In the genomic region with DNA sequence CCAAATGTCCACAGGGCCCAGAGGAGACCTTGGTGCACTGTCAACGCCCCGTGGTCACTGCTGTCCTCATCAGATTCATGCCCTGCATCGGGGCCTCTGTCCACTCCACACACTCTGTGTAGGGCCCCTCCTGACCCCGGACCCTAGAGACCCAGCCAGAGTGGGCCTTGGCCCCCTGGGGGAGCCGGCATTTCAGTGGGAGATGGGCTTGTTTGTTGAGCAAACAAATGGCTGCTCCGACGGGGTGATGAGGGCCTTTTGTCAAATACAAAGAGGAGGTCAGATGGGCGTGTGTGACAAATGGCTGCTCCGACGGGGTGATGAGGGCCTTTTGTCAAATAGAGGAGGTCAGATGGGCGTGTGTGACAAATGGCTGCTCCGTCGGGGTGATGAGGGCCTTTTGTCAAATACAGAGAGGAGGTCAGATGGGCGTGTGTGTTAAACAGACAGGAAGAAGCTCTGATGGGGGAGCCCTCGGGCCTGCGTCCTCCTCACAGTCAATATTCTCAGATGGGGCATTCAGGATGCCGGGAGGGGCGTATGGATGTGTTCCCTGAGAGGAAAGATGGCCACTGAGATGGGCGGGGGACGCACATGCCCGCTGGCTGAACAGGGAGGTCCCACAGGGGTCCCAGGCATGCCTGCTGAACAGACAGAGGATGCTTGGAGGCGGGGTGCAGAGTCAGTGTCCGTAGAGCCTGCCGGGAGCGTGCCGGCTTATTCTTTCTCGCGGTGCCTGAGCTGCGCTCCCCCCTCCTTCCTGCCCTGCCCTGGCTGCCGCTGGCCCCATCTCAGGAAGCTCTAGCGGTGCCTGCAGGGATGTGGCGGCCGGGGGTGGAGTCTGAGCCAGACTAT, we compare ENCODE assay signal across 12 cellular contexts. TPM values are rescaled to one million over a fixed set of nuclear protein-coding genes. Genes with fewer than 3 reads are reported as not detected.
DNase-seq lines count a peak whose midpoint lies in the region; FAIRE-seq and TF ChIP-seq lines count a peak whose summit lies in the region.
"Had no signal": no experiment of that assay in that cellular context is flagged by ENCODE, and none has a peak within 500 bp of the region (broad histone marks: within the 10 kb centered on the region; RNA-seq: fewer than 3 reads in every experiment).

No MANE protein-coding gene starts in this region.

- peak overlapping the region; percentile 39; the same call in 1 of the 2 replicates for H3K27ac ChIP-seq in HUES6 (ENCODE audit: low read depth, low read length)
- H3K27ac ChIP-seq in coronary artery = peak overlapping the region; percentile 20 to 74
- peak overlapping the region in 6 of 8 donors; percentile 13 to 78 (median 70) for H3K27ac ChIP-seq in spleen
- no peak overlapping the region for H3K27ac ChIP-seq in colonic mucosa

- H3K9ac ChIP-seq in HUES6 (ENCODE audit: low read length) (peak overlapping the region; percentile 51), colonic mucosa (ENCODE audit: low read depth in 2 of 2, low read length in 2 of 2) (no peak overlapping the region)

- intact Hi-C loops in spleen (cut with DNase I; ENCODE audit: low total_unique reads) (no loop called here), colonic mucosa (cut with DNase I) (no loop called here)

- H3K4me3 ChIP-seq in HUES6 (ENCODE audit: low read depth, low read length) = peak overlapping the region; percentile 44
- peak overlapping the region; percentile 13 for H3K4me3 ChIP-seq in coronary artery
- peak overlapping the region in 1 of 8 donors; percentile 4 for H3K4me3 ChIP-seq in spleen
- H3K4me3 ChIP-seq in colonic mucosa = no peak overlapping the region

- no peak for DNase-seq in coronary artery (ENCODE audit: low spot score)
- DNase-seq in inferior parietal cortex (ENCODE audit: extremely low spot score) = peak; percentile 38
- peak; percentile 85 for DNase-seq in spleen
- DNase-seq in stimulated activated CD4-positive, alpha-beta T cell treated with anti-CD3 and anti-CD28 coated beads, Interleukin-12 subunit alpha, Interleukin-12 subunit beta, amount 100 ng/mL, for 4 hours = no peak
- DNase-seq in colonic mucosa = no peak
- DNase-seq in urothelium cell line (ENCODE audit: low spot score) = no peak
- no peak for DNase-seq in ureter (ENCODE audit: low spot score)
- DNase-seq: activated B cell treated with CpG ODN at 0.5 μM for 24 hours, NCI-H226 had no signal

- no peak for FAIRE-seq in urothelium cell line (lab: Jason Lieb, UNC)

- WGBS in spleen, 5 donors = 30 to 60% (median 38%) methylated on average over 21 to 33 of the region's 33 CpGs

- H3K36me3 ChIP-seq in HUES6 (ENCODE audit: control insufficient read depth, insufficient read depth, low read length) = no peaks in the 10 kb centered on the region
- H3K36me3 ChIP-seq in spleen = peaks cover 0 to 86% (median 6%) of the 10 kb centered on the region in 6 donors
- H3K36me3 ChIP-seq in colonic mucosa = no peaks in the 10 kb centered on the region

- peaks cover 18% of the 10 kb centered on the region for H3K4me1 ChIP-seq in HUES6 (ENCODE audit: control insufficient read depth, insufficient read depth, low read length)
- H3K4me1 ChIP-seq in spleen = peaks cover 10 to 64% (median 38%) of the 10 kb centered on the region in 6 donors
- H3K4me1 ChIP-seq in colonic mucosa = no peaks in the 10 kb centered on the region

- H3K9me3 ChIP-seq in HUES6 (ENCODE audit: control insufficient read depth, insufficient read depth, low read depth, low read length) (no peaks in the 10 kb centered on the region), spleen (no peaks in the 10 kb centered on the region), colonic mucosa (no peaks in the 10 kb centered on the region)

- TF ChIP-seq CTCF in coronary artery (IDR thresholded peaks at IDR 0.05) (no peak), spleen (IDR thresholded peaks at IDR 0.05 in 8 of 11, conservative IDR thresholded peaks at IDR 0.05 in 3 of 11) (peak in 1 of 11 experiments; percentile 19), colonic mucosa (IDR thresholded peaks at IDR 0.05) (no peak)

- H3K27me3 ChIP-seq in HUES6 (ENCODE audit: control insufficient read depth, insufficient read depth, low read length) (no peaks in the 10 kb centered on the region; the same call in 1 of the 2 replicates), spleen (replicated peaks in 1 of 7) (no peaks in the 10 kb centered on the region), colonic mucosa (no peaks in the 10 kb centered on the region)

- TF ChIP-seq POLR2A in spleen (IDR thresholded peaks at IDR 0.05) = no peak

RNA-seq across cellular contexts. Expression of a gene that starts 36.3 kb away (rescaled TPM):
- total RNA-seq in spleen (1 to 10 TPM in 4 of 7 donors, not detected in 3; 1.2 to 3.0 (median 2.0) TPM), colonic mucosa (10 to 100 TPM; 16.1 to 59.0 TPM), ureter (not detected)
- 1 to 10 TPM in 1 of 3 donors, under 1 TPM in 2; 0.63 to 1.7 (median 0.80) TPM for polyA plus RNA-seq in spleen
- total RNA-seq: activated B cell treated with CpG ODN at 0.5 μM for 24 hours, Daoy had no signal

RNA-seq across cellular contexts. Expression of a gene that starts 39.2 kb away (rescaled TPM):
- total RNA-seq in spleen (not detected), colonic mucosa (1 to 10 TPM; 4.3 to 6.2 TPM), ureter (not detected)
- polyA plus RNA-seq in spleen = not detected
- total RNA-seq: activated B cell treated with CpG ODN at 0.5 μM for 24 hours, Daoy had no signal
- polyA plus RNA-seq: adipose tissue had no signal

RNA-seq across cellular contexts. Expression of a gene that starts 56.4 kb away (rescaled TPM):
- total RNA-seq in spleen (10 to 100 TPM in 4 of 7 donors, 1 to 10 TPM in 3; 6.9 to 13.7 (median 11.2) TPM), colonic mucosa (10 to 100 TPM in 1 of 2 donors, 1 to 10 TPM in 1; 9.5 to 24.4 TPM), ureter (7.1 TPM)
- polyA plus RNA-seq in spleen = 10 to 100 TPM in 2 of 3 donors, 1 to 10 TPM in 1; 6.6 to 16.8 (median 10.1) TPM

Comparison
In these comparisons a context has a peak if more than half of its experiments do, and no peak if none do; other contexts are left out.
1. DNase-seq: peak in inferior parietal cortex (single experiment) and spleen (single experiment); none in coronary artery (single experiment), stimulated activated CD4-positive, alpha-beta T cell treated with anti-CD3 and anti-CD28 coated beads, Interleukin-12 subunit alpha, Interleukin-12 subunit beta, amount 100 ng/mL, for 4 hours (single experiment), colonic mucosa (single experiment), urothelium cell line (single experiment) and ureter (single experiment).
2. RNA of a gene that starts 36.3 kb away (total RNA-seq): 16.1 to 59.0 TPM in colonic mucosa; 1.2 to 3.0 TPM in spleen and not detected in ureter (single experiment); every median in the first group is over 4 times any median in the second.